1 cellular context compared by ENCODE assay signal in the genomic region with DNA sequence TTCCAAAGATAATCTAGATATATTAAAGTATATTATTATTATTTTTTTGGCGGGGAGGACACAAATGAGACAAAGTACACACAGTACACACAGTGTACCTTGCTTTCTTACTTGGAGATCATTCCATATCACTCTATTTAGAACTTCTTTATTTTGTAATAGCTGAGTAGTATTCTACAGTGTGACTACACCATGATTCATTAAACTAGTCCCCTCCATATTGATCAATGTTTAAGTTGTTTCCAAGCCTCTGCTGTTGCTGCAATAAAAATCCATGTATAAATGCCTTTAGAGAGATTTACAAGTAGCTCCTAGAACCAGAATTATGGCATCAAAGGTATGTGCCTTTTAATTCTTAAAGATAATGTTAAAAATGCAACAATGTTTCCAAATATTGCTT.
TF ChIP-seq lines count a peak whose summit lies in the region.

No MANE protein-coding gene starts in this region.

TF ChIP-seq in IMR-90, 13 proteins besides CTCF, POLR2A, EP300 and RAD21 (continued from another document):
- TF ChIP-seq FOS (IDR thresholded peaks at IDR 0.05; ENCODE audit: low read depth, low read length): no peak
- TF ChIP-seq NFE2L2 (IDR thresholded peaks at IDR 0.05; ENCODE audit: low read depth, low read length): no peak
- TF ChIP-seq MXI1 (IDR thresholded peaks at IDR 0.05; ENCODE audit: borderline replicate concordance, low read depth, low read length): no peak
- no peak for TF ChIP-seq MAZ (IDR thresholded peaks at IDR 0.05; ENCODE audit: borderline replicate concordance, low read depth, low read length)
- TF ChIP-seq CHD1 (IDR thresholded peaks at IDR 0.05; ENCODE audit: low read depth, low read length): no peak
- TF ChIP-seq RCOR1 (IDR thresholded peaks at IDR 0.05; ENCODE audit: insufficient replicate concordance, low read length): no peak
- TF ChIP-seq BHLHE40 (IDR thresholded peaks at IDR 0.05; ENCODE audit: low read depth, low read length): no peak
- no peak for TF ChIP-seq SMC3 (IDR thresholded peaks at IDR 0.05; ENCODE audit: low read depth, low read length)
- TF ChIP-seq, protein P1, sequence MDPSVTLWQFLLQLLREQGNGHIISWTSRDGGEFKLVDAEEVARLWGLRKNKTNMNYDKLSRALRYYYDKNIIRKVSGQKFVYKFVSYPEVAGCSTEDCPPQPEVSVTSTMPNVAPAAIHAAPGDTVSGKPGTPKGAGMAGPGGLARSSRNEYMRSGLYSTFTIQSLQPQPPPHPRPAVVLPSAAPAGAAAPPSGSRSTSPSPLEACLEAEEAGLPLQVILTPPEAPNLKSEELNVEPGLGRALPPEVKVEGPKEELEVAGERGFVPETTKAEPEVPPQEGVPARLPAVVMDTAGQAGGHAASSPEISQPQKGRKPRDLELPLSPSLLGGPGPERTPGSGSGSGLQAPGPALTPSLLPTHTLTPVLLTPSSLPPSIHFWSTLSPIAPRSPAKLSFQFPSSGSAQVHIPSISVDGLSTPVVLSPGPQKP (IDR thresholded peaks at IDR 0.05; ENCODE audit: borderline replicate concordance, low read depth, low read length): no peak
- no peak for TF ChIP-seq MAFK (IDR thresholded peaks at IDR 0.05; ENCODE audit: low read depth, low read length)
- no peak for TF ChIP-seq CEBPB (IDR thresholded peaks at IDR 0.05; ENCODE audit: low read depth, low read length)
TF ChIP-seq in IMR-90: peak in this region for 0.
